ENCODE assay signal across 1 cellular context in the genomic region with DNA sequence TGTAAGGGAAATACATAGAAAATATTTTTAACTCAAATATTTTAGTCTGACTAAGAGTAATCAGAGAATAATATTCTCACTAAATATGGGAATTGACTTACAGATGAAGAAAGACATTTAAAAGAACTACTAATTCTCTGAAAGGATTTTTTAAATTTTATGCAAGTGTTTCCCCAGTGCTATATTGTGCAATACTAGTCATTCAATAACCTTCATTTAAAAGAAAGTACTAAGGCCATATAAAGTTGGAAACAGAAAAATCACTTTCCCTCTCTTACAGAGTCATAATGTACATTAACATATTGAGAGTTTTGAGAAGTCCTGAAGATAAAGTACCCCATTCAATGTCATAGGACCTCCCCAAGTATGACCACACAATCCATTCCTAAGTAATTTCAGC.
TF ChIP-seq lines count a peak whose summit lies in the region.

No MANE protein-coding gene starts in this region.

TF ChIP-seq in K562, 482 proteins besides CTCF, POLR2A, EP300 and RAD21 (continued from another document):
- TF ChIP-seq KDM5B (IDR thresholded peaks at IDR 0.05; ENCODE audit: insufficient replicate concordance, low read depth, low read length) = no peak
- TF ChIP-seq, protein P1, sequence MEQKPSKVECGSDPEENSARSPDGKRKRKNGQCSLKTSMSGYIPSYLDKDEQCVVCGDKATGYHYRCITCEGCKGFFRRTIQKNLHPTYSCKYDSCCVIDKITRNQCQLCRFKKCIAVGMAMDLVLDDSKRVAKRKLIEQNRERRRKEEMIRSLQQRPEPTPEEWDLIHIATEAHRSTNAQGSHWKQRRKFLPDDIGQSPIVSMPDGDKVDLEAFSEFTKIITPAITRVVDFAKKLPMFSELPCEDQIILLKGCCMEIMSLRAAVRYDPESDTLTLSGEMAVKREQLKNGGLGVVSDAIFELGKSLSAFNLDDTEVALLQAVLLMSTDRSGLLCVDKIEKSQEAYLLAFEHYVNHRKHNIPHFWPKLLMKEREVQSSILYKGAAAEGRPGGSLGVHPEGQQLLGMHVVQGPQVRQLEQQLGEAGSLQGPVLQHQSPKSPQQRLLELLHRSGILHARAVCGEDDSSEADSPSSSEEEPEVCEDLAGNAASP (IDR thresholded peaks at IDR 0.05) = no peak
- no peak for TF ChIP-seq ZNF449 (CRISPR knock-in tag; IDR thresholded peaks at IDR 0.05)
- TF ChIP-seq HDAC2 (IDR thresholded peaks at IDR 0.05) = no peak
- TF ChIP-seq ADNP (tag; IDR thresholded peaks at IDR 0.05) = no peak
- no peak for TF ChIP-seq CBX5 (IDR thresholded peaks at IDR 0.05; ENCODE audit: borderline replicate concordance, low read depth)
- TF ChIP-seq RFX7 (CRISPR knock-in tag; IDR thresholded peaks at IDR 0.05) = no peak
- TF ChIP-seq PTRF (tag; IDR thresholded peaks at IDR 0.05) = no peak
- TF ChIP-seq CEBPB (tag; IDR thresholded peaks at IDR 0.05) = peak; percentile 58
